Comparison of ENCODE assay signal across 13 cellular contexts in genomic region chr10:114624941-114625780, GRCh38. TPM values are rescaled to one million over a fixed set of nuclear protein-coding genes. Genes with fewer than 3 reads are reported as not detected.
DNase-seq lines count a peak whose midpoint lies in the region; ATAC-seq and TF ChIP-seq lines count a peak whose summit lies in the region.
"Had no signal": no experiment of that assay in that cellular context is flagged by ENCODE, and none has a peak within 500 bp of the region (broad histone marks: within the 10 kb centered on the region; RNA-seq: fewer than 3 reads in every experiment).

No MANE protein-coding gene starts in this region.

- peaks cover 3% of the 10 kb centered on the region for H3K9me3 ChIP-seq in T-helper 17 cell (ENCODE audit: control insufficient read depth, low read length, poor library complexity, severe bottlenecking)

- no peaks in the 10 kb centered on the region for H3K27me3 ChIP-seq in foreskin keratinocyte
- H3K27me3 ChIP-seq: cardiac muscle cell had no signal

- H3K27ac ChIP-seq in RWPE1 (no peak overlapping the region), foreskin keratinocyte (no peak overlapping the region)
- H3K27ac ChIP-seq: cardiac muscle cell had no signal

- ATAC-seq in GM21717 (IDR thresholded peaks at IDR 0.05; ENCODE audit: unreplicated experiment) (peak; percentile 33), foreskin keratinocyte (peak; percentile 88), T-helper 17 cell (no peak)
- peak; percentile 15 for ATAC-seq in stimulated activated naive CD8-positive, alpha-beta T cell treated with anti-CD3 and anti-CD28 coated beads, Interleukin-15, Interleukin-2, amounts not matched to agents 100 U/mL and 50 U/mL, for 24 hours

- H3K4me3 Mint-ChIP-seq in T-helper 17 cell = no peak overlapping the region
- H3K4me3 Mint-ChIP-seq: activated CD4-positive, alpha-beta memory T cell treated with anti-CD3 and anti-CD28 coated beads for 36 hours; CD4-positive, alpha-beta T cell; H9 had no signal

- CTCF ChIA-PET in RWPE1 (lab: Yijun Ruan, JAX) = interaction anchor here (0.6 to 1.3 kb wide), 2 partner anchors 11 to 87 kb away, joined by 3 to 5 read pairs; no protein-coding TSS in a partner anchor

- peaks cover 26% of the 10 kb centered on the region for H3K4me1 ChIP-seq in foreskin keratinocyte

- peaks cover 13% of the 10 kb centered on the region for H3K27me3 Mint-ChIP-seq in T-helper 17 cell

- no peak overlapping the region for H3K27ac Mint-ChIP-seq in T-helper 17 cell
- H3K27ac Mint-ChIP-seq: activated CD4-positive, alpha-beta memory T cell treated with anti-CD3 and anti-CD28 coated beads for 36 hours; CD4-positive, alpha-beta T cell; progenitor cell of endocrine pancreas had no signal

- peak; percentile 77 for DNase-seq in RWPE1 (ENCODE audit: low spot score)
- peak; percentile 79 to 89 for DNase-seq in foreskin keratinocyte
- DNase-seq in stimulated activated naive CD8-positive, alpha-beta T cell treated with anti-CD3 and anti-CD28 coated beads, Interleukin-15, Interleukin-2, amounts not matched to agents 100 U/mL and 50 U/mL, for 24 hours = no peak
- DNase-seq in NCI-H526 treated with DMSO at 0.1 percent for 48 hours (lab: John Stamatoyannopoulos, UW) = no peak
- no peak for DNase-seq in T-helper 17 cell
- DNase-seq in stimulated activated naive CD4-positive, alpha-beta T cell treated with Interleukin-2 at 50 U/mL for 16 hours (lab: John Stamatoyannopoulos, UW) = no peak
- DNase-seq: activated CD4-positive, alpha-beta memory T cell treated with anti-CD3 and anti-CD28 coated beads for 36 hours; activated effector memory CD4-positive, alpha-beta T cell treated with Interleukin-2 at 50 U/mL for 16 hours; CD4-positive, alpha-beta T cell; H9 had no signal

- peaks cover 2% of the 10 kb centered on the region for H3K36me3 Mint-ChIP-seq in T-helper 17 cell (ENCODE audit: low read depth)
- H3K36me3 Mint-ChIP-seq: activated CD4-positive, alpha-beta memory T cell treated with anti-CD3 and anti-CD28 coated beads for 36 hours had no signal

- no peak for TF ChIP-seq CTCF in RWPE1 (conservative IDR thresholded peaks at IDR 0.05; ENCODE audit: low read depth)
- no peak for TF ChIP-seq CTCF in foreskin keratinocyte (conservative IDR thresholded peaks at IDR 0.05)

- peaks cover 13% of the 10 kb centered on the region for H3K4me1 Mint-ChIP-seq in T-helper 17 cell

- POLR2A ChIA-PET in RWPE1 (lab: Yijun Ruan, JAX; ENCODE audit: low non-redundant PET) = no interaction called here

RNA-seq across cellular contexts. Expression of gene ABLIM1, which starts 32.9 kb away (rescaled TPM):
- total RNA-seq in foreskin keratinocyte (18.7 and 21.1 TPM in 2 replicates), T-helper 17 cell (100 to 1,000 TPM; 141 to 184 TPM)
- 3.8 and 4.8 TPM in 2 replicates for polyA plus RNA-seq in foreskin keratinocyte

Comparison
In these comparisons a context has a peak if more than half of its experiments do, and no peak if none do; other contexts are left out.
1. DNase-seq: peak in RWPE1 (single experiment) and foreskin keratinocyte (2 of 2); none in stimulated activated naive CD8-positive, alpha-beta T cell treated with anti-CD3 and anti-CD28 coated beads, Interleukin-15, Interleukin-2, amounts not matched to agents 100 U/mL and 50 U/mL, for 24 hours (single experiment), NCI-H526 treated with DMSO at 0.1 percent for 48 hours (single experiment), T-helper 17 cell (0 of 3) and stimulated activated naive CD4-positive, alpha-beta T cell treated with Interleukin-2 at 50 U/mL for 16 hours (single experiment).